18 cellular contexts compared by ENCODE assay signal in the genomic region with DNA sequence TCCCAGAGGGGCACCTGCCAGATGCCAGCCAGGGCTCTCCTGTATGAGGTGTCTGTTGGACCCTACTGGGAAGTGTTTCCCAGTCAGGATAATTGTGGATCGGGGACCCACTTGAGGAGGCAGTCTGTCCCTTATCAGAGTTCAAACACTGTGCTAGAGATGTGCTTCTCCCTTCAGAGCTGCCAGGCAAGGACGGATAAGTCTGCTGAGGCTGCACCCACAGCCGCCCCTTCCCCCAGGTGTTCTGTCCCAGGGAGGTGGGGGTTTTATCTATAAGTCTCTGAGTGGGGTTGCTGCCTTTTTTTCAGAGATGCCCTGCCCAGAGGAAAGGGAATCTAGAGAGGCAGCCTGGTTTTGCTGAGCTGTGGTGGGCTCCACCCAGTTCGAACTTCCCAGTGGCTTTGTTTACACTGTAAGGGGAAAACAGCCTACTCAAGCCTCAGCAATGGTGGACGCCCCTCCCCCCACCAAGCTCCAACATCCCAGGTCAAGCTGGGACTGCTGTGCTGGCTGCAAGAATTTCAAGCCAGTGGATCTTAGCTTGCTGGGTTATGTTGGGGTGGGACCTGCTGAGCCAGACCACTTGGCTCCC.
DNase-seq lines count a peak whose midpoint lies in the region; ATAC-seq, FAIRE-seq and TF ChIP-seq lines count a peak whose summit lies in the region.
"Had no signal": no experiment of that assay in that cellular context is flagged by ENCODE, and none has a peak within 500 bp of the region (broad histone marks: within the 10 kb centered on the region; RNA-seq: fewer than 3 reads in every experiment).

No MANE protein-coding gene starts in this region.

- H3K79me2 ChIP-seq in H1 (ENCODE audit: control insufficient read depth in 1 of 2, insufficient read depth in 2 of 2, low read length in 2 of 2) = no peaks in the 10 kb centered on the region

- H3K4me1 ChIP-seq in HUES6 (ENCODE audit: control insufficient read depth, insufficient read depth, low read length) = peaks cover 13% of the 10 kb centered on the region
- peaks cover 0 to 6% (median 2%) of the 10 kb centered on the region in 4 experiments; a peak in 4 of 7 replicates for H3K4me1 ChIP-seq in H1 (replicated peaks in 1 of 4; ENCODE audit: control insufficient read depth in 3 of 4, insufficient read depth in 4 of 4, low read length in 3 of 4)
- H3K4me1 ChIP-seq in stomach = no peaks in the 10 kb centered on the region

- no peak overlapping the region for H3K27ac ChIP-seq in HUES6 (ENCODE audit: low read depth, low read length)
- H3K27ac ChIP-seq in H1 (ENCODE audit: low read depth, low read length) = no peak overlapping the region; the same call in 1 of the 2 replicates
- no peak overlapping the region for H3K27ac ChIP-seq in stomach

- H3K4me3 Mint-ChIP-seq in nephron progenitor cell = no peak overlapping the region
- no peak overlapping the region for H3K4me3 Mint-ChIP-seq in activated CD8-positive, alpha-beta T cell treated with anti-CD3 and anti-CD28 coated beads for 36 hours
- H3K4me3 Mint-ChIP-seq: B cell; CD4-positive, alpha-beta T cell had no signal

- H2BK15ac ChIP-seq in H1 (ENCODE audit: low read length) = no peak overlapping the region

- CTCF ChIA-PET in H1 (lab: Charles Lee; ENCODE audit: partially characterized antibody) = interaction anchor here (0.6 to 1.5 kb wide), 3 partner anchors 29 to 490 kb away, joined by 3 to 4 read pairs (median 3); no protein-coding TSS in a partner anchor
- CTCF ChIA-PET in activated CD8-positive, alpha-beta T cell treated with anti-CD3 and anti-CD28 coated beads for 36 hours (lab: Charles Lee) = no interaction called here

- no peaks in the 10 kb centered on the region for H3K27me3 ChIP-seq in HUES6 (ENCODE audit: control insufficient read depth, insufficient read depth, low read length)
- no peaks in the 10 kb centered on the region for H3K27me3 ChIP-seq in H1 (replicated peaks in 1 of 4; ENCODE audit: control insufficient read depth in 3 of 4, extremely low read depth in 1 of 4, insufficient read depth in 3 of 4, low read length in 3 of 4)
- no peaks in the 10 kb centered on the region for H3K27me3 ChIP-seq in stomach

- H4K91ac ChIP-seq in H1 (replicated peaks; ENCODE audit: insufficient read length, low read length) = no peak overlapping the region

- H3K18ac ChIP-seq in H1 (ENCODE audit: extremely low read depth, low read length) = no peak overlapping the region

- TF ChIP-seq POLR2A in H1 (IDR thresholded peaks at IDR 0.05; ENCODE audit: control extremely low read depth in 1 of 2, low read depth in 2 of 2, low read length in 2 of 2) (no peak), stomach (IDR thresholded peaks at IDR 0.05) (no peak)

- TF ChIP-seq RAD21 in H1 (IDR thresholded peaks at IDR 0.05 in 1 of 2, conservative IDR thresholded peaks at IDR 0.05 in 1 of 2; ENCODE audit: low read depth in 2 of 2, low read length in 2 of 2) = no peak

- H3K23ac ChIP-seq in H1 (ENCODE audit: insufficient read length) = no peak overlapping the region

- H4K20me1 ChIP-seq in H1 (replicated peaks in 1 of 2; ENCODE audit: control insufficient read depth in 1 of 2, insufficient read depth in 2 of 2, low read length in 2 of 2) = no peaks in the 10 kb centered on the region

- no peaks in the 10 kb centered on the region for H3K23me2 ChIP-seq in H1 (ENCODE audit: low read depth, low read length)

- no peak overlapping the region for H3K56ac ChIP-seq in H1 (replicated peaks; ENCODE audit: insufficient read length, low read depth, low read length)

- H2BK20ac ChIP-seq in H1 (ENCODE audit: low read length) = no peak overlapping the region

- no peak overlapping the region for H2BK5ac ChIP-seq in H1 (ENCODE audit: low read depth, low read length)

- H2AK5ac ChIP-seq in H1 (ENCODE audit: low read depth, low read length) = no peak overlapping the region

- no peak overlapping the region for H2BK120ac ChIP-seq in H1 (replicated peaks; ENCODE audit: low read depth, low read length)

- POLR2A ChIA-PET in H1 (lab: Charles Lee; ENCODE audit: partially characterized antibody) = no interaction called here
- POLR2A ChIA-PET in activated CD8-positive, alpha-beta T cell treated with anti-CD3 and anti-CD28 coated beads for 36 hours (lab: Charles Lee) = no interaction called here

- H2AFZ ChIP-seq in H1 (ENCODE audit: low read length) = peak overlapping the region; percentile 91; the same call in 1 of the 2 replicates

- DNase-seq in ELF-1 (ENCODE audit: low read depth, low spot score) (peak; percentile 79), H1 (ENCODE audit: low read depth in 1 of 2, low spot score in 2 of 2) (no peak), nephron progenitor cell (no peak), stomach (no peak), omental fat pad (ENCODE audit: low spot score) (no peak)
- DNase-seq in stimulated activated CD4-positive, alpha-beta T cell treated with anti-CD3 and anti-CD28 coated beads, Interleukin-1b, Interleukin-23, amount 100 ng/mL, for 48 hours = no peak
- no peak for DNase-seq in activated CD8-positive, alpha-beta T cell treated with anti-CD3 and anti-CD28 coated beads for 36 hours
- DNase-seq: ACHN; C1 segment of cervical spinal cord; CD4-positive, alpha-beta T cell; DMS79; H7 had no signal

- ATAC-seq in omental fat pad (ENCODE audit: low FRiP score) = no peak
- no peak for ATAC-seq in activated CD8-positive, alpha-beta T cell treated with anti-CD3 and anti-CD28 coated beads for 36 hours
- ATAC-seq: HepG2 had no signal

- no peaks in the 10 kb centered on the region for H3K79me1 ChIP-seq in H1 (ENCODE audit: low read depth, low read length)

- peak overlapping the region in 1 of 2 experiments; percentile 4; a peak in 1 of 4 replicates for H3K4me2 ChIP-seq in H1 (ENCODE audit: insufficient read depth in 1 of 2, low read depth in 2 of 2, low read length in 2 of 2)

- peaks cover 10% of the 10 kb centered on the region for H3K36me3 Mint-ChIP-seq in nephron progenitor cell (ENCODE audit: low read depth)
- no peaks in the 10 kb centered on the region for H3K36me3 Mint-ChIP-seq in activated CD8-positive, alpha-beta T cell treated with anti-CD3 and anti-CD28 coated beads for 36 hours (ENCODE audit: low read depth)

- H3K36me3 ChIP-seq in HUES6 (ENCODE audit: control insufficient read depth, insufficient read depth, low read length) (no peaks in the 10 kb centered on the region), H1 (ENCODE audit: control insufficient read depth in 2 of 4, insufficient read depth in 4 of 4, low read length in 3 of 4) (no peaks in the 10 kb centered on the region), stomach (no peaks in the 10 kb centered on the region)

- 0 out of 2 replicates have a peak overlapping the region, but pooled peaks have one; percentile 84 for H2BK12ac ChIP-seq in H1 (ENCODE audit: low read depth, low read length)

- H3K27me3 Mint-ChIP-seq in nephron progenitor cell (ENCODE audit: low read depth, poor library complexity) = peaks cover 6% of the 10 kb centered on the region
- H3K27me3 Mint-ChIP-seq in activated CD8-positive, alpha-beta T cell treated with anti-CD3 and anti-CD28 coated beads for 36 hours = no peaks in the 10 kb centered on the region
- H3K27me3 Mint-ChIP-seq: B cell; CD4-positive, alpha-beta T cell had no signal

- no peak for FAIRE-seq in H1 (lab: Jason Lieb, UNC)
- FAIRE-seq: G401.6, GM12892, GM19239, HepG2 had no signal

- no peak overlapping the region for H3K4ac ChIP-seq in H1 (replicated peaks; ENCODE audit: insufficient read length, low read depth, low read length)

- H3K9me3 ChIP-seq in HUES6 (ENCODE audit: control insufficient read depth, insufficient read depth, low read depth, low read length) = no peaks in the 10 kb centered on the region
- no peaks in the 10 kb centered on the region for H3K9me3 ChIP-seq in H1 (ENCODE audit: insufficient read depth in 2 of 2, low read depth in 1 of 2, low read length in 1 of 2)
- H3K9me3 ChIP-seq in stomach = peaks cover 0 to 10% (median 3%) of the 10 kb centered on the region in 4 donors

- H3K14ac ChIP-seq in H1 (ENCODE audit: insufficient read length) = no peak overlapping the region

- H4K5ac ChIP-seq in H1 (ENCODE audit: insufficient read length, low read depth, low read length) = no peak overlapping the region

- peaks cover 8% of the 10 kb centered on the region for H3K4me1 Mint-ChIP-seq in nephron progenitor cell
- H3K4me1 Mint-ChIP-seq in activated CD8-positive, alpha-beta T cell treated with anti-CD3 and anti-CD28 coated beads for 36 hours (ENCODE audit: low read depth) = no peaks in the 10 kb centered on the region

- H3K4me3 ChIP-seq in HUES6 (ENCODE audit: low read depth, low read length) (peak overlapping the region; percentile 30; the same call in 1 of the 2 replicates), H1 (ENCODE audit: extremely low read depth in 1 of 4, insufficient read depth in 2 of 4, low read depth in 3 of 4, low read length in 4 of 4) (no peak overlapping the region), stomach (no peak overlapping the region)

- peak overlapping the region; percentile 79 for H4K8ac ChIP-seq in H1 (ENCODE audit: extremely low read depth, insufficient read depth, low read length)

- WGBS in H1 (ENCODE audit: extremely low coverage in 1 of 2, insufficient coverage in 1 of 2, insufficient read length in 1 of 2, insufficient replicate concordance in 2 of 2, low coverage in 1 of 2, low lambda C conversion rate in 2 of 2, missing lambda C conversion rate in 1 of 2), 2 experiments = 73% methylated on average over 5 of the region's 5 CpGs; no CpG with 5 or more reads in 1 of the 2 experiments
- 39 to 57% (median 47%) methylated on average over 3 to 5 of the region's 5 CpGs for WGBS in stomach, 5 donors

- TF ChIP-seq EP300 in H1 (IDR thresholded peaks at IDR 0.05; ENCODE audit: borderline replicate concordance in 1 of 2, low read depth in 2 of 2, low read length in 2 of 2) (no peak), stomach (IDR thresholded peaks at IDR 0.05) (no peak)

- H3K27ac Mint-ChIP-seq in nephron progenitor cell = peak overlapping the region; percentile 45
- H3K27ac Mint-ChIP-seq in activated CD8-positive, alpha-beta T cell treated with anti-CD3 and anti-CD28 coated beads for 36 hours = no peak overlapping the region
- H3K27ac Mint-ChIP-seq: B cell; CD4-positive, alpha-beta T cell had no signal

- H3K9ac ChIP-seq in HUES6 (ENCODE audit: low read length) (no peak overlapping the region), H1 (replicated peaks in 1 of 4; ENCODE audit: extremely low read depth in 1 of 4, low read depth in 3 of 4, low read length in 3 of 4) (no peak overlapping the region)

- TF ChIP-seq CTCF in H1 (IDR thresholded peaks at IDR 0.05; ENCODE audit: control extremely low read depth in 1 of 3, insufficient read depth in 1 of 3, low read depth in 1 of 3, low read length in 3 of 3) = no peak
- no peak for TF ChIP-seq CTCF in nephron progenitor cell (IDR thresholded peaks at IDR 0.05)
- no peak for TF ChIP-seq CTCF in stomach (IDR thresholded peaks at IDR 0.05)
- no peak for TF ChIP-seq CTCF in omental fat pad (IDR thresholded peaks at IDR 0.05)
- no peak for TF ChIP-seq CTCF in activated CD8-positive, alpha-beta T cell treated with anti-CD3 and anti-CD28 coated beads for 36 hours (IDR thresholded peaks at IDR 0.05)

- H3K9me3 Mint-ChIP-seq in nephron progenitor cell = peaks cover 30% of the 10 kb centered on the region
- no peaks in the 10 kb centered on the region for H3K9me3 Mint-ChIP-seq in activated CD8-positive, alpha-beta T cell treated with anti-CD3 and anti-CD28 coated beads for 36 hours

- intact Hi-C loops in stomach (cut with DNase I; ENCODE audit: low total_unique reads) = no loop called here
- intact Hi-C loops in activated CD8-positive, alpha-beta T cell treated with anti-CD3 and anti-CD28 coated beads for 36 hours (cut with micrococcal nuclease) = no loop called here
